Comparison of ENCODE assay signal across 8 cellular contexts in genomic region chr6:83707829-83708545, GRCh38. TPM values are rescaled to one million over a fixed set of nuclear protein-coding genes. Genes with fewer than 3 reads are reported as not detected.
DNase-seq lines count a peak whose midpoint lies in the region; ATAC-seq and TF ChIP-seq lines count a peak whose summit lies in the region.

No MANE protein-coding gene starts in this region.

- intact Hi-C loops in right cardiac atrium (cut with DNase I): no loop called here
- intact Hi-C loops in naive thymus-derived CD4-positive, alpha-beta T cell (cut with micrococcal nuclease): no loop called here

- no peaks in the 10 kb centered on the region for H3K9me3 ChIP-seq in right cardiac atrium (ENCODE audit: control insufficient read depth, low read length)
- no peaks in the 10 kb centered on the region for H3K9me3 ChIP-seq in skeletal muscle tissue (ENCODE audit: control insufficient read depth in 3 of 3, low read length in 3 of 3)
- H3K9me3 ChIP-seq in naive thymus-derived CD4-positive, alpha-beta T cell (ENCODE audit: control insufficient read depth in 2 of 3, low read length in 3 of 3): no peaks in the 10 kb centered on the region

- DNase-seq in right cardiac atrium (peak in 1 of 3 donors; percentile 46), HuH-7 (ENCODE audit: low spot score) (no peak), NCI-H2029 treated with DMSO at 0.1 percent for 48 hours (lab: John Stamatoyannopoulos, UW) (no peak)
- no peak for DNase-seq in naive thymus-derived CD4-positive, alpha-beta T cell

- H3K27ac Mint-ChIP-seq in naive thymus-derived CD4-positive, alpha-beta T cell: no peak overlapping the region

- no peaks in the 10 kb centered on the region for H3K36me3 ChIP-seq in skeletal muscle tissue (ENCODE audit: control insufficient read depth in 3 of 3, insufficient read depth in 3 of 3, low read length in 3 of 3)
- H3K36me3 ChIP-seq in naive thymus-derived CD4-positive, alpha-beta T cell (ENCODE audit: control insufficient read depth in 2 of 3, insufficient read depth in 3 of 3, low read length in 3 of 3): no peaks in the 10 kb centered on the region

- no peak overlapping the region for H3K27ac ChIP-seq in right cardiac atrium (ENCODE audit: low read length)
- no peak overlapping the region for H3K27ac ChIP-seq in skeletal muscle tissue (ENCODE audit: low read depth, low read length)
- H3K27ac ChIP-seq in naive thymus-derived CD4-positive, alpha-beta T cell (ENCODE audit: low read depth, low read length): no peak overlapping the region

- H3K4me1 ChIP-seq in right cardiac atrium (ENCODE audit: control insufficient read depth, insufficient read depth, low read length) (no peaks in the 10 kb centered on the region), skeletal muscle tissue (ENCODE audit: control insufficient read depth in 3 of 3, insufficient read depth in 3 of 3, low read length in 3 of 3) (peaks cover 0 to 6% (median 6%) of the 10 kb centered on the region in 3 donors)
- H3K4me1 ChIP-seq in naive thymus-derived CD4-positive, alpha-beta T cell (ENCODE audit: control insufficient read depth in 2 of 2, insufficient read depth in 2 of 2, low read length in 2 of 2): no peaks in the 10 kb centered on the region

- peaks cover 0 to 5% (median 1%) of the 10 kb centered on the region in 5 donors for H3K36me3 Mint-ChIP-seq in naive thymus-derived CD4-positive, alpha-beta T cell

- peak overlapping the region; percentile 64 for H3K4me3 ChIP-seq in right cardiac atrium (ENCODE audit: low read length)
- H3K4me3 ChIP-seq in skeletal muscle tissue (ENCODE audit: low read length in 3 of 3): peak overlapping the region in 2 of 3 donors; percentile 30 to 56
- no peak overlapping the region for H3K4me3 ChIP-seq in naive thymus-derived CD4-positive, alpha-beta T cell (ENCODE audit: low read length)

- peak overlapping the region in 1 of 10 donors; percentile 34 for H3K4me3 Mint-ChIP-seq in naive thymus-derived CD4-positive, alpha-beta T cell

- peaks cover 43 to 59% (median 55%) of the 10 kb centered on the region in 5 donors for H3K27me3 Mint-ChIP-seq in naive thymus-derived CD4-positive, alpha-beta T cell

- WGBS in right cardiac atrium: 2% methylated on average over 53 of the region's 53 CpGs

- H3K9me3 Mint-ChIP-seq in naive thymus-derived CD4-positive, alpha-beta T cell: peaks cover 0 to 23% (median 12%) of the 10 kb centered on the region in 11 donors

- ATAC-seq in GM19463 (IDR thresholded peaks at IDR 0.05; ENCODE audit: unreplicated experiment) (peak; percentile 30), SK-N-SH treated with all-trans-retinoic acid at 6 μM for 48 hours (peak; percentile 69), right cardiac atrium (peak; percentile 24 to 25), HG02870 (IDR thresholded peaks at IDR 0.05; ENCODE audit: unreplicated experiment) (no peak)
- ATAC-seq in naive thymus-derived CD4-positive, alpha-beta T cell: no peak

- H3K27me3 ChIP-seq in right cardiac atrium (ENCODE audit: control insufficient read depth, insufficient read depth) (peaks cover 2% of the 10 kb centered on the region), skeletal muscle tissue (ENCODE audit: control insufficient read depth in 3 of 3, insufficient read depth in 3 of 3, low read length in 3 of 3) (peaks cover 20 to 37% (median 22%) of the 10 kb centered on the region in 3 donors)
- peaks cover 0 to 3% of the 10 kb centered on the region in 2 donors for H3K27me3 ChIP-seq in naive thymus-derived CD4-positive, alpha-beta T cell (ENCODE audit: control insufficient read depth in 2 of 2, insufficient read depth in 2 of 2, low read length in 2 of 2)

- H3K4me1 Mint-ChIP-seq in naive thymus-derived CD4-positive, alpha-beta T cell: peaks cover 0 to 12% (median 0%) of the 10 kb centered on the region in 7 donors

- POLR2A ChIA-PET in naive thymus-derived CD4-positive, alpha-beta T cell (lab: Charles Lee): no interaction called here

- CTCF ChIA-PET in naive thymus-derived CD4-positive, alpha-beta T cell (lab: Charles Lee): no interaction called here

- H3K9ac ChIP-seq in skeletal muscle tissue (ENCODE audit: low read depth in 1 of 3, low read length in 3 of 3): peak overlapping the region in 1 of 3 donors; percentile 43

TF ChIP-seq in SK-N-SH treated with all-trans-retinoic acid at 6 μM for 48 hours, 23 proteins besides CTCF, POLR2A, EP300 and RAD21:
- TF ChIP-seq CSDC2 (CRISPR knock-in tag; IDR thresholded peaks at IDR 0.05): no peak

RNA-seq across cellular contexts. Expression of gene SNAP91, which starts 0.9 kb away (rescaled TPM):
- total RNA-seq in right cardiac atrium: under 1 TPM in 2 of 4 donors, not detected in 2; 0.11 to 0.89 TPM
- polyA plus RNA-seq in right cardiac atrium: 0.18 TPM
- 2.1 TPM for total RNA-seq in skeletal muscle tissue
- not detected for total RNA-seq in naive thymus-derived CD4-positive, alpha-beta T cell
- polyA plus RNA-seq in naive thymus-derived CD4-positive, alpha-beta T cell: not detected

Comparison
In these comparisons a context has a peak if more than half of its experiments do, and no peak if none do; other contexts are left out.
1. ATAC-seq: peak in GM19463 (single experiment), SK-N-SH treated with all-trans-retinoic acid at 6 μM for 48 hours (single experiment) and right cardiac atrium (2 of 2); none in HG02870 (single experiment) and naive thymus-derived CD4-positive, alpha-beta T cell (single experiment).